Comparison of ENCODE assay signal across 29 cellular contexts in the genomic region with DNA sequence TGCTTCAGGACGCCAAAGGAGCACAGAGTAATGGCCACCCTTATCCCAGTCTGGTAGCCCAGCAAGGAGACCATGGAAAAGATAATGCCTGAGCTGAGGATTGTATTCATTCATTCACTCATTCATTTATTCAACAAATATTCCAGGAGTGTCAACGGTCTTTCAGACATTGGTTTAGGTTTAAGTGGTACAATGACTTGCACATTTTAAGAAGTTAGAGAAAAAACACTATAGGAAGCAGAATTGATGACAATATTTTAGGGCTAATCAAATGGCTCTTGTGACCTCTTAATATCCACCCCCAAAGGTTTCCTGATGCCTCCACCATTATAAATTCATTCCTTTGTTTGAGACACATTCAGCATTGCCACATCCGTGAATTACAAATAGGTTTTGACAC.
"Had no signal": no experiment of that assay in that cellular context is flagged by ENCODE, and none has a peak within 500 bp of the region (broad histone marks: within the 10 kb centered on the region; RNA-seq: fewer than 3 reads in every experiment).

No MANE protein-coding gene starts in this region.

- H3K4me1 ChIP-seq: breast epithelium, colonic mucosa had no signal

- H3K36me3 ChIP-seq: ascending aorta, breast epithelium, cardiac muscle cell, colonic mucosa, esophagus squamous epithelium, gastroesophageal sphincter, heart right ventricle had no signal

- H3K9me3 ChIP-seq: ascending aorta, breast epithelium, colonic mucosa, esophagus squamous epithelium, gastroesophageal sphincter, heart right ventricle had no signal

- H3K27me3 ChIP-seq: ascending aorta, breast epithelium, cardiac muscle cell, colonic mucosa, gastroesophageal sphincter, heart right ventricle had no signal

- DNase-seq: activated CD4-positive, alpha-beta memory T cell treated with anti-CD3 and anti-CD28 coated beads, Interleukin-2, amount 10 ng/mL, durations not matched to agents 7 days and 5 days; activated CD4-positive, alpha-beta T cell treated with anti-CD3 and anti-CD28 coated beads for 36 hours; activated CD4-positive, alpha-beta T cell treated with anti-CD3 and anti-CD28 coated beads, Interleukin-2, amount 10 ng/mL, durations not matched to agents 24 days and 14 days; activated CD4-positive, CD25-positive, alpha-beta regulatory T cell; activated CD4-positive, CD25-positive, alpha-beta regulatory T cell treated with anti-CD3 and anti-CD28 coated beads, Interleukin-2, amount 50 U/mL, for 72 hours; activated CD8-positive, alpha-beta memory T cell treated with anti-CD3 and anti-CD28 coated beads, Interleukin-2, amount 50 U/mL, for 48 hours; activated gamma-delta T cell; activated naive CD4-positive, alpha-beta T cell; activated naive CD4-positive, alpha-beta T cell treated with anti-CD3 and anti-CD28 coated beads, Interleukin-2, amount 10 ng/mL, durations not matched to agents 7 days and 5 days; activated naive CD8-positive, alpha-beta T cell treated with anti-CD3 and anti-CD28 coated beads, Interleukin-2, amount 10 ng/mL, durations not matched to agents 7 days and 5 days; activated T-cell treated with anti-CD3 and anti-CD28 coated beads for 4 hours; activated T-cell treated with anti-CD3 and anti-CD28 coated beads, Interleukin-2, amount 50 U/mL, for 24 hours; activated T-cell treated with anti-CD3 and anti-CD28 coated beads, Interleukin-2, amount 50 U/mL, for 72 hours; central memory CD4-positive, alpha-beta T cell; cerebellar nuclear complex; colonic mucosa; effector CD8-positive, alpha-beta T cell; esophagus squamous epithelium; foreskin melanocyte; heart right ventricle; T-helper 2 cell had no signal

- FAIRE-seq: endometrium, endothelial cell of umbilical vein had no signal

- ATAC-seq: activated CD4-positive, alpha-beta T cell treated with anti-CD3 and anti-CD28 coated beads for 36 hours; activated naive CD4-positive, alpha-beta T cell treated with anti-CD3 and anti-CD28 coated beads, Interleukin-2, amount 50 U/mL, for 72 hours; activated T-cell treated with anti-CD3 and anti-CD28 coated beads, Interleukin-2, amount 50 U/mL, for 72 hours; gastroesophageal sphincter; heart right ventricle had no signal

- H3K27ac ChIP-seq: ascending aorta, breast epithelium, cardiac muscle cell, colonic mucosa, epithelial cell of prostate, esophagus squamous epithelium, gastroesophageal sphincter, heart right ventricle had no signal

- H3K4me3 ChIP-seq: ascending aorta, breast epithelium, cardiac muscle cell, colonic mucosa, esophagus squamous epithelium, gastroesophageal sphincter, heart right ventricle had no signal
